ENCODE assay signal across 19 cellular contexts in the genomic region with DNA sequence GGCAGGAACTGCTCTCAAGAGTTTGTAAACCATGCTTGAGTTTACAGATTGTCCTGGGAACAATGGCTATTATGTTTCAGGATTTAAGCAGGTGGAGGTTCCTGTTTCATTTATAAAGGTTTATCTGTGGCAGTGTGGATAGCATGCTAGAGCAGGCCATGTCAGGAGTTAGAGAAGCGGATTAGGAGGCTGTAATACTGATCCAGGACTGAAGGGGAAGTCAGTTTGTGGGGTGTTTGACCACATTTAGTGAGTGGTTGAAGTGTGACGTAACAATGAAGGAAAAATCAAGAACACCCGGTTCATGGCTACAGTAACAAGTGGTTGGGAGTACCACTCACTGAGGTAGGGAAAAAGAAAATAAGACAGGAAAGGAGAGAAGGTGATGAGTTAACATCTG.
DNase-seq lines count a peak whose midpoint lies in the region; TF ChIP-seq lines count a peak whose summit lies in the region.
"Had no signal": no experiment of that assay in that cellular context is flagged by ENCODE, and none has a peak within 500 bp of the region (broad histone marks: within the 10 kb centered on the region; RNA-seq: fewer than 3 reads in every experiment).

No MANE protein-coding gene starts in this region.

- POLR2A ChIA-PET in CD8-positive, alpha-beta memory T cell (lab: Charles Lee): no interaction called here

- H3K27me3 Mint-ChIP-seq in glutamatergic neuron (ENCODE audit: unreplicated experiment): peaks cover 5% of the 10 kb centered on the region
- no peaks in the 10 kb centered on the region for H3K27me3 Mint-ChIP-seq in CD8-positive, alpha-beta memory T cell

- peak; percentile 34 for DNase-seq in DMS53 (lab: John Stamatoyannopoulos, UW)
- DNase-seq in DMS53 treated with DMSO at 0.1 percent for 48 hours (lab: John Stamatoyannopoulos, UW; ENCODE audit: unreplicated experiment): no peak
- peak; percentile 59 for DNase-seq in MV-4-11 (lab: John Stamatoyannopoulos, UW)
- DNase-seq in NCI-H69 (lab: John Stamatoyannopoulos, UW): peak; percentile 25
- DNase-seq in glutamatergic neuron: no peak
- DNase-seq in anterior cingulate cortex (lab: John Stamatoyannopoulos, UW): no peak
- no peak for DNase-seq in OCI-M1 (lab: John Stamatoyannopoulos, UW)
- no peak for DNase-seq in CD8-positive, alpha-beta memory T cell
- DNase-seq: 8988T; CD4-positive, alpha-beta memory T cell; DMS79; NCI-H1694 treated with DMSO at 0.1 percent for 48 hours; NCI-H2171 treated with DMSO at 0.1 percent for 48 hours; NCI-H446 treated with DMSO at 0.1 percent for 48 hours; NCI-H526 treated with DMSO at 0.1 percent for 48 hours; PC-3; Right ventricle myocardium superior had no signal

- TF ChIP-seq CTCF in glutamatergic neuron (IDR thresholded peaks at IDR 0.05; ENCODE audit: partially characterized antibody, unreplicated experiment): no peak

- CTCF ChIA-PET in CD8-positive, alpha-beta memory T cell (lab: Charles Lee): no interaction called here

- no peak overlapping the region for H3K4me3 Mint-ChIP-seq in glutamatergic neuron (ENCODE audit: unreplicated experiment)
- no peak overlapping the region for H3K4me3 Mint-ChIP-seq in CD8-positive, alpha-beta memory T cell
- H3K4me3 Mint-ChIP-seq: CD4-positive, alpha-beta memory T cell had no signal

- peaks cover 30% of the 10 kb centered on the region for H3K4me1 Mint-ChIP-seq in glutamatergic neuron (ENCODE audit: low read depth, unreplicated experiment)
- H3K4me1 Mint-ChIP-seq in CD8-positive, alpha-beta memory T cell: no peaks in the 10 kb centered on the region
- H3K4me1 Mint-ChIP-seq: CD4-positive, alpha-beta memory T cell; IgD-negative memory B cell had no signal

- no peak overlapping the region for H3K27ac ChIP-seq in CD8-positive, alpha-beta memory T cell (ENCODE audit: low read depth, low read length)
- H3K27ac ChIP-seq: BLaER1 treated with 17β-estradiol and CSF1 and Interleukin-3, amounts not matched to agents 10 nM and 100 nM had no signal

- peaks cover 6% of the 10 kb centered on the region for H3K9me3 Mint-ChIP-seq in glutamatergic neuron (ENCODE audit: unreplicated experiment)
- H3K9me3 Mint-ChIP-seq in CD8-positive, alpha-beta memory T cell: peaks cover 0 to 6% (median 3%) of the 10 kb centered on the region in 5 donors
- H3K9me3 Mint-ChIP-seq: IgD-negative memory B cell had no signal

- H3K36me3 Mint-ChIP-seq in glutamatergic neuron (ENCODE audit: unreplicated experiment): no peaks in the 10 kb centered on the region
- H3K36me3 Mint-ChIP-seq in CD8-positive, alpha-beta memory T cell: no peaks in the 10 kb centered on the region
- H3K36me3 Mint-ChIP-seq: CD4-positive, alpha-beta memory T cell had no signal

- H3K9me3 ChIP-seq in CD8-positive, alpha-beta memory T cell (ENCODE audit: low read length): no peaks in the 10 kb centered on the region
- H3K9me3 ChIP-seq: BLaER1 treated with 17β-estradiol and CSF1 and Interleukin-3, amounts not matched to agents 10 nM and 100 nM had no signal

- no peaks in the 10 kb centered on the region for H3K36me3 ChIP-seq in CD8-positive, alpha-beta memory T cell (ENCODE audit: insufficient read depth, low read length)
- H3K36me3 ChIP-seq: BLaER1 treated with 17β-estradiol and CSF1 and Interleukin-3, amounts not matched to agents 10 nM and 100 nM had no signal

- H3K4me3 ChIP-seq in CD8-positive, alpha-beta memory T cell (ENCODE audit: low read length): no peak overlapping the region
- H3K4me3 ChIP-seq: BLaER1 treated with 17β-estradiol and CSF1 and Interleukin-3, amounts not matched to agents 10 nM and 100 nM had no signal

- H3K27me3 ChIP-seq in CD8-positive, alpha-beta memory T cell (ENCODE audit: insufficient read depth, low read length, poor library complexity, severe bottlenecking): no peaks in the 10 kb centered on the region
- H3K27me3 ChIP-seq: BLaER1 treated with 17β-estradiol and CSF1 and Interleukin-3, amounts not matched to agents 10 nM and 100 nM had no signal

- H3K27ac Mint-ChIP-seq in glutamatergic neuron (ENCODE audit: unreplicated experiment): peak overlapping the region; percentile 1
- no peak overlapping the region for H3K27ac Mint-ChIP-seq in CD8-positive, alpha-beta memory T cell
- H3K27ac Mint-ChIP-seq: CD4-positive, alpha-beta memory T cell; IgD-negative memory B cell had no signal

- no peaks in the 10 kb centered on the region for H3K4me1 ChIP-seq in CD8-positive, alpha-beta memory T cell (ENCODE audit: insufficient read depth, low read length)
- H3K4me1 ChIP-seq: BLaER1 treated with 17β-estradiol and CSF1 and Interleukin-3, amounts not matched to agents 10 nM and 100 nM had no signal

Comparison
In these comparisons a context has a peak if more than half of its experiments do, and no peak if none do; other contexts are left out.
1. DNase-seq: peak in DMS53 (single experiment), MV-4-11 (single experiment) and NCI-H69 (single experiment); none in DMS53 treated with DMSO at 0.1 percent for 48 hours (single experiment), glutamatergic neuron (single experiment), anterior cingulate cortex (0 of 58), OCI-M1 (single experiment) and CD8-positive, alpha-beta memory T cell (0 of 5).